8 cellular contexts compared by ENCODE assay signal in genomic region chr21:34073032-34073748, GRCh38. TPM values are rescaled to one million over a fixed set of nuclear protein-coding genes. Genes with fewer than 3 reads are reported as not detected.
DNase-seq lines count a peak whose midpoint lies in the region; ATAC-seq and TF ChIP-seq lines count a peak whose summit lies in the region.

Gene MRPS6, plus strand, starts transcription at chr21:34073578. Its CDS starts 123 bp downstream, at chr21:34073701.
Gene SLC5A3, plus strand, starts transcription at chr21:34073578. Its CDS starts 21,621 bp downstream, at chr21:34095199.

- peak; percentile 54 for TF ChIP-seq POLR2A in esophagus muscularis mucosa (IDR thresholded peaks at IDR 0.05; ENCODE audit: low read depth)

- H3K9me3 ChIP-seq in HUES64 (ENCODE audit: insufficient read depth, low read depth, low read length) (no peaks in the 10 kb centered on the region), PC-3 (ENCODE audit: low read length) (no peaks in the 10 kb centered on the region), esophagus muscularis mucosa (no peaks in the 10 kb centered on the region), muscle layer of colon (ENCODE audit: low read length) (no peaks in the 10 kb centered on the region)

- H3K9ac ChIP-seq in HUES64 (ENCODE audit: low read depth, low read length) = peak within 1 kb of the TSS; percentile 76
- H3K9ac ChIP-seq in PC-3 (ENCODE audit: low read length) = peak within 1 kb of the TSS; percentile 76
- H3K9ac ChIP-seq in muscle layer of colon (ENCODE audit: low read length) = peak within 1 kb of the TSS; percentile 89

- TF ChIP-seq CTCF in PC-3 (conservative IDR thresholded peaks at IDR 0.05; ENCODE audit: low read depth, low read length) (no peak), esophagus muscularis mucosa (IDR thresholded peaks at IDR 0.05) (peak in 1 of 3 experiments; percentile 15)

- POLR2A ChIA-PET in PC-3 (lab: Charles Lee; ENCODE audit: unreplicated experiment) = interaction anchor here (0.6 to 1.0 kb wide), 4 partner anchors 14 to 141 kb away, joined by 3 to 12 read pairs (median 8); no protein-coding TSS in a partner anchor

- TF ChIP-seq EP300 in esophagus muscularis mucosa (IDR thresholded peaks at IDR 0.05) = no peak

- no peaks in the 10 kb centered on the region for H3K9me2 ChIP-seq in PC-3 (replicated peaks; ENCODE audit: low read length)

- CTCF ChIA-PET in PC-3 (lab: Charles Lee) = interaction anchor here (0.5 to 0.7 kb wide), 2 partner anchors 33 to 275 kb away, joined by 3 read pairs; no protein-coding TSS in a partner anchor

- H3K36me3 ChIP-seq in HUES64 (ENCODE audit: insufficient read depth, low read length) (peaks cover 18% of the 10 kb centered on the region), PC-3 (ENCODE audit: low read depth, low read length) (peaks cover 14% of the 10 kb centered on the region), esophagus muscularis mucosa (no peaks in the 10 kb centered on the region), muscle layer of colon (ENCODE audit: insufficient read depth, low read length) (no peaks in the 10 kb centered on the region)

- peak within 1 kb of the TSS; percentile 96 for H2AFZ ChIP-seq in PC-3 (ENCODE audit: low read length)

- BruUV-seq in PC-3 (replicated peaks; lab: Mats Ljungman, UMichigan) = no TSS peak

- peaks cover 21% of the 10 kb centered on the region for H3K36me3 Mint-ChIP-seq in activated T-cell treated with anti-CD3 and anti-CD28 coated beads, Interleukin-2, amount 50 U/mL, for 4 hours (ENCODE audit: insufficient read depth)

- peaks cover 42% of the 10 kb centered on the region for H3K79me2 ChIP-seq in PC-3 (ENCODE audit: low read length)

- peak within 1 kb of the TSS; percentile 77; the same call in 1 of the 2 replicates for H3K27ac ChIP-seq in HUES64 (ENCODE audit: low read depth, low read length)
- no peak within 1 kb of the TSS for H3K27ac ChIP-seq in PC-3 (ENCODE audit: low read length)
- H3K27ac ChIP-seq in esophagus muscularis mucosa (replicated peaks in 1 of 4) = peak within 1 kb of the TSS; percentile 81 to 91 (median 88)
- peak within 1 kb of the TSS; percentile 86 for H3K27ac ChIP-seq in muscle layer of colon (ENCODE audit: low read depth, low read length)

- H3K4me1 ChIP-seq in HUES64 (ENCODE audit: insufficient read depth, low read length) (peaks cover 37% of the 10 kb centered on the region), PC-3 (ENCODE audit: insufficient read depth, low read length) (peaks cover 41% of the 10 kb centered on the region), esophagus muscularis mucosa (peaks cover 15 to 47% (median 41%) of the 10 kb centered on the region in 4 donors), muscle layer of colon (ENCODE audit: insufficient read depth, low read length) (peaks cover 33% of the 10 kb centered on the region)

- intact Hi-C loops in PC-3 (cut with micrococcal nuclease) = loop anchor here (2.0 to 5.0 kb wide), 2 partner anchors 126 to 148 kb away; no protein-coding TSS in a partner anchor
- intact Hi-C loops in esophagus muscularis mucosa (cut with DNase I) = loop anchor here (1.0 to 5.0 kb wide), 4 partner anchors 56 to 274 kb away; no protein-coding TSS in a partner anchor

- H4K20me1 ChIP-seq in PC-3 (ENCODE audit: low read length) = peaks cover 39% of the 10 kb centered on the region

- no peaks in the 10 kb centered on the region for H3K9me3 Mint-ChIP-seq in activated T-cell treated with anti-CD3 and anti-CD28 coated beads, Interleukin-2, amount 50 U/mL, for 4 hours

- ATAC-seq in GM21447 (IDR thresholded peaks at IDR 0.05; ENCODE audit: unreplicated experiment) (peak; percentile 75), PC-3 (peak; percentile 82)
- ATAC-seq in activated T-cell treated with anti-CD3 and anti-CD28 coated beads, Interleukin-2, amount 50 U/mL, for 4 hours = peak; percentile 72

- peak within 1 kb of the TSS; percentile 94 for H3K4me3 Mint-ChIP-seq in activated T-cell treated with anti-CD3 and anti-CD28 coated beads, Interleukin-2, amount 50 U/mL, for 4 hours

- H3K4me2 ChIP-seq in PC-3 (ENCODE audit: low read length) = peak within 1 kb of the TSS; percentile 90

- H3K27me3 ChIP-seq in HUES64 (ENCODE audit: insufficient read depth, low read length) (peaks cover 6% of the 10 kb centered on the region), PC-3 (ENCODE audit: low read length) (no peaks in the 10 kb centered on the region), esophagus muscularis mucosa (no peaks in the 10 kb centered on the region), muscle layer of colon (ENCODE audit: control insufficient read depth in 1 of 2, insufficient read depth in 2 of 2, low read length in 2 of 2) (no peaks in the 10 kb centered on the region)

- no peaks in the 10 kb centered on the region for H3F3A ChIP-seq in PC-3 (ENCODE audit: low read length, unreplicated experiment)

- peaks cover 47% of the 10 kb centered on the region for H3K4me1 Mint-ChIP-seq in activated T-cell treated with anti-CD3 and anti-CD28 coated beads, Interleukin-2, amount 50 U/mL, for 4 hours (ENCODE audit: low read depth)

- DNase-seq in DMS 273 (lab: John Stamatoyannopoulos, UW; ENCODE audit: unreplicated experiment) = peak; percentile 92
- peak; percentile 83 for DNase-seq in PC-3
- DNase-seq in activated T-cell treated with anti-CD3 and anti-CD28 coated beads, Interleukin-2, amount 50 U/mL, for 4 hours = peak; percentile 64
- DNase-seq in esophagus muscularis mucosa (ENCODE audit: extremely low spot score) = no peak
- DNase-seq in stimulated activated CD8-positive, alpha-beta memory T cell treated with anti-CD3 and anti-CD28 coated beads, Interleukin-7, amount 100 ng/mL, for 1 hour (ENCODE audit: low read depth in 2 of 2) = peak; percentile 45 to 49

- under 1% methylated on average over 104 of the region's 104 CpGs for WGBS in HUES64
- no CpG with 5 or more reads among the region's 104 CpGs for WGBS in esophagus muscularis mucosa

- no peaks in the 10 kb centered on the region for H3K27me3 Mint-ChIP-seq in activated T-cell treated with anti-CD3 and anti-CD28 coated beads, Interleukin-2, amount 50 U/mL, for 4 hours (ENCODE audit: low read depth)

- H3K4me3 ChIP-seq in HUES64 (ENCODE audit: low read length) (peak within 1 kb of the TSS; percentile 83), PC-3 (ENCODE audit: low read length) (peak within 1 kb of the TSS; percentile 78), esophagus muscularis mucosa (peak within 1 kb of the TSS; percentile 78 to 88 (median 81)), muscle layer of colon (ENCODE audit: low read depth in 1 of 2, low read length in 2 of 2) (peak within 1 kb of the TSS; percentile 57 to 83)

RNA-seq across cellular contexts. Expression of gene MRPS6, which starts in this region (rescaled TPM):
- polyA plus RNA-seq in HUES64 (2013, experiment 1 of 2) = 130 TPM
- 148 TPM for polyA plus RNA-seq in HUES64 (2013, experiment 2 of 2)
- total RNA-seq in PC-3 (2014; rRNA removed) (32.8 and 35.0 TPM in 2 replicates), esophagus muscularis mucosa (10 to 100 TPM; 19.5 to 44.0 (median 40.9) TPM)
- 10 to 100 TPM; 89.8 to 98.8 (median 98.6) TPM for total RNA-seq in activated T-cell treated with anti-CD3 and anti-CD28 coated beads, Interleukin-2, amount 50 U/mL, for 4 hours

RNA-seq across cellular contexts. Expression of gene SLC5A3, which starts in this region (rescaled TPM):
- polyA plus RNA-seq in HUES64 (2013, experiment 1 of 2) = 6.8 TPM
- 7.4 TPM for polyA plus RNA-seq in HUES64 (2013, experiment 2 of 2)
- total RNA-seq in PC-3 (2014; rRNA removed) (13.4 and 13.8 TPM in 2 replicates), esophagus muscularis mucosa (10 to 100 TPM in 3 of 4 donors, 1 to 10 TPM in 1; 7.3 to 15.4 (median 13.1) TPM)
- total RNA-seq in activated T-cell treated with anti-CD3 and anti-CD28 coated beads, Interleukin-2, amount 50 U/mL, for 4 hours = 10 to 100 TPM; 10.1 to 12.4 (median 11.6) TPM
